In the genomic region with DNA sequence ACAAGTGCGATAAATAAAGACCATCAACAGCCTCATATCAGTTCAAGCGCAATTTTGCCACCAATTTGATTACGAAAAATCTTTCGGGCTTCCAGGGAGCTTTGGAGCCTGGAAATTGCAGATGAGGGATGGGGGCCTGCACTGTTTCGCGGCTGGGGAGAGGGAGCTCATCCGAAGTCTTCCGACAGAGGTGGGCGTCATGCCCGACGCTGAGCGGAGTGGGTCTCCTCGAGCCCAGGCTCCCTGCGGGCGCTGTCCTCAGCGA, we compare ENCODE assay signal across 8 cellular contexts.
A peak's percentile ranks its signal among the peaks of the same experiment; 100 is the strongest.
DNase-seq lines count a peak whose midpoint lies in the region; ATAC-seq and TF ChIP-seq lines count a peak whose summit lies in the region.

No MANE protein-coding gene starts in this region.

- H3K36me3 ChIP-seq in left ventricle myocardium inferior, result no peaks in the 10 kb centered on the region
- H3K36me3 ChIP-seq in naive thymus-derived CD4-positive, alpha-beta T cell (ENCODE audit: control insufficient read depth in 2 of 3, insufficient read depth in 3 of 3, low read length in 3 of 3), result no peaks in the 10 kb centered on the region
- H3K36me3 ChIP-seq in upper lobe of left lung, result peaks cover 0 to 7% (median under 1%) of the 10 kb centered on the region in 4 donors

- ATAC-seq in Right ventricle myocardium inferior (no peak), upper lobe of left lung (ENCODE audit: low FRiP score in 2 of 2) (no peak), GM21515 (IDR thresholded peaks at IDR 0.05; ENCODE audit: unreplicated experiment) (no peak)
- no peak for ATAC-seq in naive thymus-derived CD4-positive, alpha-beta T cell

- TF ChIP-seq EP300 in upper lobe of left lung (IDR thresholded peaks at IDR 0.05), result no peak

- peak overlapping the region; percentile 44 for H3K27ac ChIP-seq in left ventricle myocardium inferior (replicated peaks)
- no peak overlapping the region for H3K27ac ChIP-seq in naive thymus-derived CD4-positive, alpha-beta T cell (ENCODE audit: low read depth, low read length)
- H3K27ac ChIP-seq in upper lobe of left lung, result peak overlapping the region; percentile 32 to 83 (median 54)

- 63 to 77% methylated on average over 10 to 16 of the region's 16 CpGs for WGBS in upper lobe of left lung, 2 donors

- DNase-seq in left ventricle myocardium inferior, result no peak
- DNase-seq in Right ventricle myocardium inferior (ENCODE audit: missing footprints), result no peak
- no peak for DNase-seq in naive thymus-derived CD4-positive, alpha-beta T cell
- DNase-seq in upper lobe of left lung, result no peak
- DNase-seq in NCI-H1694 treated with DMSO at 0.1 percent for 48 hours (lab: John Stamatoyannopoulos, UW), result no peak
- DNase-seq in NCI-H1436 (lab: John Stamatoyannopoulos, UW), result no peak

- CTCF ChIA-PET in naive thymus-derived CD4-positive, alpha-beta T cell (lab: Charles Lee), result no interaction called here

- H3K9me3 Mint-ChIP-seq in dendritic cell treated with granulocyte-macrophage colony-stimulating factor and Interleukin-4, amounts not matched to agents 40 ng/mL and 50 ng/mL, for 4 days, result no peaks in the 10 kb centered on the region
- H3K9me3 Mint-ChIP-seq in naive thymus-derived CD4-positive, alpha-beta T cell, result no peaks in the 10 kb centered on the region

- H3K36me3 Mint-ChIP-seq in dendritic cell treated with granulocyte-macrophage colony-stimulating factor and Interleukin-4, amounts not matched to agents 40 ng/mL and 50 ng/mL, for 4 days (ENCODE audit: low read depth), result peaks cover 88% of the 10 kb centered on the region
- peaks cover 0 to 7% (median 0%) of the 10 kb centered on the region in 5 donors for H3K36me3 Mint-ChIP-seq in naive thymus-derived CD4-positive, alpha-beta T cell

- H3K4me3 ChIP-seq in left ventricle myocardium inferior (peak overlapping the region; percentile 72), upper lobe of left lung (peak overlapping the region in 3 of 4 donors; percentile 29 to 81 (median 69))
- H3K4me3 ChIP-seq in naive thymus-derived CD4-positive, alpha-beta T cell (ENCODE audit: low read length), result no peak overlapping the region

- H3K27me3 ChIP-seq in left ventricle myocardium inferior (ENCODE audit: low read depth), result peaks cover 55% of the 10 kb centered on the region
- H3K27me3 ChIP-seq in naive thymus-derived CD4-positive, alpha-beta T cell (ENCODE audit: control insufficient read depth in 2 of 2, insufficient read depth in 2 of 2, low read length in 2 of 2), result no peaks in the 10 kb centered on the region
- H3K27me3 ChIP-seq in upper lobe of left lung, result no peaks in the 10 kb centered on the region

- peak overlapping the region; percentile 83 for H3K4me3 Mint-ChIP-seq in dendritic cell treated with granulocyte-macrophage colony-stimulating factor and Interleukin-4, amounts not matched to agents 40 ng/mL and 50 ng/mL, for 4 days
- H3K4me3 Mint-ChIP-seq in naive thymus-derived CD4-positive, alpha-beta T cell, result peak overlapping the region in 9 of 10 donors; percentile 32 to 76 (median 64)

- intact Hi-C loops in left ventricle myocardium inferior (cut with micrococcal nuclease) (no loop called here), Right ventricle myocardium inferior (cut with DNase I) (loop anchor here (10.0 kb wide), 1 partner anchor 427 kb away; no protein-coding TSS in a partner anchor)
- intact Hi-C loops in dendritic cell treated with granulocyte-macrophage colony-stimulating factor and Interleukin-4, amounts not matched to agents 40 ng/mL and 50 ng/mL, for 4 days (cut with micrococcal nuclease), result loop anchor here (10.0 kb wide), 1 partner anchor 157 kb away; no protein-coding TSS in a partner anchor
- intact Hi-C loops in naive thymus-derived CD4-positive, alpha-beta T cell (cut with micrococcal nuclease), result loop anchor here (5.0 kb wide), 3 partner anchors 116 to 324 kb away; partner anchors contain the start of gene SMURF2 (in 1 of the 2)

- no peaks in the 10 kb centered on the region for H3K27me3 Mint-ChIP-seq in dendritic cell treated with granulocyte-macrophage colony-stimulating factor and Interleukin-4, amounts not matched to agents 40 ng/mL and 50 ng/mL, for 4 days
- H3K27me3 Mint-ChIP-seq in naive thymus-derived CD4-positive, alpha-beta T cell, result peaks cover 0 to 12% (median 0%) of the 10 kb centered on the region in 5 donors

- TF ChIP-seq CTCF in left ventricle myocardium inferior (IDR thresholded peaks at IDR 0.05; ENCODE audit: borderline replicate concordance) (no peak), upper lobe of left lung (IDR thresholded peaks at IDR 0.05) (no peak)

- peaks cover 71% of the 10 kb centered on the region for H3K4me1 ChIP-seq in left ventricle myocardium inferior
- peaks cover 15 to 28% of the 10 kb centered on the region in 2 donors for H3K4me1 ChIP-seq in naive thymus-derived CD4-positive, alpha-beta T cell (ENCODE audit: control insufficient read depth in 2 of 2, insufficient read depth in 2 of 2, low read length in 2 of 2)
- H3K4me1 ChIP-seq in upper lobe of left lung, result peaks cover 57 to 86% (median 73%) of the 10 kb centered on the region in 4 donors

- TF ChIP-seq POLR2A in upper lobe of left lung (IDR thresholded peaks at IDR 0.05), result no peak

- peak overlapping the region; percentile 95 for H3K27ac Mint-ChIP-seq in dendritic cell treated with granulocyte-macrophage colony-stimulating factor and Interleukin-4, amounts not matched to agents 40 ng/mL and 50 ng/mL, for 4 days
- no peak overlapping the region for H3K27ac Mint-ChIP-seq in naive thymus-derived CD4-positive, alpha-beta T cell

- POLR2A ChIA-PET in naive thymus-derived CD4-positive, alpha-beta T cell (lab: Charles Lee), result interaction anchor here (1.3 kb wide), 1 partner anchor 186 kb away, joined by 3 read pairs; no protein-coding TSS in a partner anchor

- H3K9me3 ChIP-seq in left ventricle myocardium inferior (replicated peaks), result no peaks in the 10 kb centered on the region
- H3K9me3 ChIP-seq in naive thymus-derived CD4-positive, alpha-beta T cell (ENCODE audit: control insufficient read depth in 2 of 3, low read length in 3 of 3), result no peaks in the 10 kb centered on the region
- no peaks in the 10 kb centered on the region for H3K9me3 ChIP-seq in upper lobe of left lung

- peaks cover 72% of the 10 kb centered on the region for H3K4me1 Mint-ChIP-seq in dendritic cell treated with granulocyte-macrophage colony-stimulating factor and Interleukin-4, amounts not matched to agents 40 ng/mL and 50 ng/mL, for 4 days (ENCODE audit: low read depth)
- H3K4me1 Mint-ChIP-seq in naive thymus-derived CD4-positive, alpha-beta T cell, result peaks cover 11 to 30% (median 23%) of the 10 kb centered on the region in 7 donors
